ENCODE assay signal across 31 cellular contexts in genomic region chr5:73663161-73663859, GRCh38. TPM values are rescaled to one million over a fixed set of nuclear protein-coding genes. Genes with fewer than 3 reads are reported as not detected.
A peak's percentile ranks its signal among the peaks of the same experiment; 100 is the strongest.
DNase-seq lines count a peak whose midpoint lies in the region; ATAC-seq and TF ChIP-seq lines count a peak whose summit lies in the region.
"Had no signal": no experiment of that assay in that cellular context is flagged by ENCODE, and none has a peak within 500 bp of the region (broad histone marks: within the 10 kb centered on the region; RNA-seq: fewer than 3 reads in every experiment).

No MANE protein-coding gene starts in this region.

- H3K4me1 ChIP-seq in body of pancreas, result peaks cover 52% of the 10 kb centered on the region
- H3K4me1 ChIP-seq in liver (ENCODE audit: control insufficient read depth in 4 of 4, insufficient read depth in 4 of 4, low read length in 3 of 4), result peaks cover 2 to 33% (median 22%) of the 10 kb centered on the region in 4 donors
- H3K4me1 ChIP-seq: left ventricle myocardium inferior had no signal

- ATAC-seq in HG02870 (IDR thresholded peaks at IDR 0.05; ENCODE audit: unreplicated experiment) (peak; percentile 3), body of pancreas (peak; percentile 33)
- ATAC-seq in natural killer cell treated with Interleukin-12 subunit alpha and Interleukin-12 subunit beta and Interleukin-15 and Interleukin-18, amount 100 ng/mL, for 72 hours, result no peak
- ATAC-seq: effector memory CD8-positive, alpha-beta T cell; GM23338; naive thymus-derived CD8-positive, alpha-beta T cell; stimulated activated naive CD8-positive, alpha-beta T cell treated with anti-CD3 and anti-CD28 coated beads, Interleukin-15, amount 100 ng/mL, for 72 hours had no signal

- peak overlapping the region in 3 of 4 donors; percentile 19 to 64 (median 47) for H3K27ac ChIP-seq in body of pancreas
- peak overlapping the region; percentile 61 to 72 for H3K27ac ChIP-seq in liver (ENCODE audit: low read depth in 1 of 2, low read length in 2 of 2)
- H3K27ac ChIP-seq in substantia nigra (ENCODE audit: low read depth, low read length, poor library complexity, severe bottlenecking), result no peak overlapping the region
- H3K27ac ChIP-seq: left ventricle myocardium inferior, transverse colon had no signal

- DNase-seq in body of pancreas, result no peak
- DNase-seq in type B pancreatic cell (ENCODE audit: extremely low spot score, unreplicated experiment), result no peak
- DNase-seq in Ammon's horn (ENCODE audit: low spot score), result no peak
- no peak for DNase-seq in substantia nigra (lab: John Stamatoyannopoulos, UW)
- DNase-seq in natural killer cell treated with Interleukin-12 subunit alpha and Interleukin-12 subunit beta and Interleukin-15 and Interleukin-18, amount 100 ng/mL, for 72 hours (ENCODE audit: low spot score), result no peak
- DNase-seq: activated CD4-positive, alpha-beta memory T cell treated with anti-CD3 and anti-CD28 coated beads for 36 hours; activated CD4-positive, CD25-positive, alpha-beta regulatory T cell treated with anti-CD3 and anti-CD28 coated beads, Interleukin-2, amount 50 U/mL, for 72 hours; activated CD8-positive, alpha-beta memory T cell treated with anti-CD3 and anti-CD28 coated beads, Interleukin-2, amount 50 U/mL, for 48 hours; activated naive CD4-positive, alpha-beta T cell treated with anti-CD3 and anti-CD28 coated beads, Interleukin-2, amount 10 ng/mL, durations not matched to agents 7 days and 5 days; amniotic stem cell; DND-41; effector memory CD8-positive, alpha-beta T cell; HFFc6; left ventricle myocardium inferior; naive thymus-derived CD8-positive, alpha-beta T cell; NCI-H1092; NCI-H187; NCI-H2227 treated with DMSO at 0.1 percent for 48 hours; NCI-H526 treated with DMSO at 0.1 percent for 48 hours; RPMI8226; small intestine; stimulated activated CD4-positive, alpha-beta T cell treated with anti-CD3 and anti-CD28 coated beads, Interleukin-1b, Interleukin-23, amount 100 ng/mL, for 48 hours; stimulated activated CD8-positive, alpha-beta memory T cell treated with anti-CD3 and anti-CD28 coated beads, Interleukin-4, amount 100 ng/mL, for 48 hours; stimulated activated naive CD8-positive, alpha-beta T cell treated with anti-CD3 and anti-CD28 coated beads, Interleukin-15, amount 100 ng/mL, for 72 hours; T-helper 1 cell; transverse colon had no signal

- intact Hi-C loops in body of pancreas (cut with DNase I), result no loop called here

- no peaks in the 10 kb centered on the region for H3K9me3 Mint-ChIP-seq in type B pancreatic cell
- no peaks in the 10 kb centered on the region for H3K9me3 Mint-ChIP-seq in natural killer cell treated with Interleukin-12 subunit alpha and Interleukin-12 subunit beta and Interleukin-15 and Interleukin-18, amount 100 ng/mL, for 72 hours
- H3K9me3 Mint-ChIP-seq: activated CD4-positive, alpha-beta memory T cell treated with anti-CD3 and anti-CD28 coated beads for 36 hours; activated naive CD4-positive, alpha-beta T cell treated with anti-CD3 and anti-CD28 coated beads, Interleukin-2, amount 10 ng/mL, durations not matched to agents 7 days and 5 days; effector memory CD8-positive, alpha-beta T cell; GM23338; HFFc6; naive thymus-derived CD8-positive, alpha-beta T cell; stimulated activated naive CD8-positive, alpha-beta T cell treated with anti-CD3 and anti-CD28 coated beads, Interleukin-15, amount 100 ng/mL, for 72 hours had no signal

- no peaks in the 10 kb centered on the region for H3K9me3 ChIP-seq in body of pancreas
- no peaks in the 10 kb centered on the region for H3K9me3 ChIP-seq in liver (ENCODE audit: control insufficient read depth in 4 of 4, low read length in 3 of 4)
- H3K9me3 ChIP-seq: left ventricle myocardium inferior, transverse colon had no signal

- no peaks in the 10 kb centered on the region for H3K36me3 ChIP-seq in body of pancreas (replicated peaks in 1 of 2; ENCODE audit: insufficient read depth in 1 of 2, low read depth in 2 of 2)
- no peaks in the 10 kb centered on the region for H3K36me3 ChIP-seq in liver (ENCODE audit: control insufficient read depth in 4 of 4, insufficient read depth in 3 of 4, low read depth in 1 of 4, low read length in 3 of 4)
- H3K36me3 ChIP-seq: left ventricle myocardium inferior, transverse colon had no signal

- H3K4me3 ChIP-seq in body of pancreas (no peak overlapping the region), liver (ENCODE audit: low read depth in 1 of 3, low read length in 3 of 3) (no peak overlapping the region)
- H3K4me3 ChIP-seq: GM23338, left ventricle myocardium inferior, transverse colon had no signal

- no peak overlapping the region for H3K9ac ChIP-seq in liver (ENCODE audit: low read depth in 1 of 2, low read length in 2 of 2)

- no peak overlapping the region for H3K4me3 Mint-ChIP-seq in type B pancreatic cell
- no peak overlapping the region for H3K4me3 Mint-ChIP-seq in natural killer cell treated with Interleukin-12 subunit alpha and Interleukin-12 subunit beta and Interleukin-15 and Interleukin-18, amount 100 ng/mL, for 72 hours
- H3K4me3 Mint-ChIP-seq: activated CD4-positive, alpha-beta memory T cell treated with anti-CD3 and anti-CD28 coated beads for 36 hours; activated naive CD4-positive, alpha-beta T cell treated with anti-CD3 and anti-CD28 coated beads, Interleukin-2, amount 10 ng/mL, durations not matched to agents 7 days and 5 days; CD14-positive monocyte; effector memory CD8-positive, alpha-beta T cell; GM23338; HFFc6; mesothelial cell of epicardium; naive thymus-derived CD8-positive, alpha-beta T cell; stimulated activated naive CD8-positive, alpha-beta T cell treated with anti-CD3 and anti-CD28 coated beads, Interleukin-15, amount 100 ng/mL, for 72 hours had no signal

- H3K36me3 Mint-ChIP-seq in type B pancreatic cell, result peaks cover 6% of the 10 kb centered on the region
- H3K36me3 Mint-ChIP-seq in natural killer cell treated with Interleukin-12 subunit alpha and Interleukin-12 subunit beta and Interleukin-15 and Interleukin-18, amount 100 ng/mL, for 72 hours, result no peaks in the 10 kb centered on the region
- H3K36me3 Mint-ChIP-seq: activated CD4-positive, alpha-beta memory T cell treated with anti-CD3 and anti-CD28 coated beads for 36 hours; activated naive CD4-positive, alpha-beta T cell treated with anti-CD3 and anti-CD28 coated beads, Interleukin-2, amount 10 ng/mL, durations not matched to agents 7 days and 5 days; mesothelial cell of epicardium; naive thymus-derived CD8-positive, alpha-beta T cell had no signal

- no peaks in the 10 kb centered on the region for H3K27me3 Mint-ChIP-seq in type B pancreatic cell
- H3K27me3 Mint-ChIP-seq in natural killer cell treated with Interleukin-12 subunit alpha and Interleukin-12 subunit beta and Interleukin-15 and Interleukin-18, amount 100 ng/mL, for 72 hours, result peaks cover 21 to 23% of the 10 kb centered on the region in 2 donors

- H3K27ac Mint-ChIP-seq in type B pancreatic cell, result peak overlapping the region; percentile 22
- no peak overlapping the region for H3K27ac Mint-ChIP-seq in natural killer cell treated with Interleukin-12 subunit alpha and Interleukin-12 subunit beta and Interleukin-15 and Interleukin-18, amount 100 ng/mL, for 72 hours
- H3K27ac Mint-ChIP-seq: activated CD4-positive, alpha-beta memory T cell treated with anti-CD3 and anti-CD28 coated beads for 36 hours; activated naive CD4-positive, alpha-beta T cell treated with anti-CD3 and anti-CD28 coated beads, Interleukin-2, amount 10 ng/mL, durations not matched to agents 7 days and 5 days; CD14-positive monocyte; effector memory CD8-positive, alpha-beta T cell; GM23338; HFFc6; mesothelial cell of epicardium; naive thymus-derived CD8-positive, alpha-beta T cell; stimulated activated naive CD8-positive, alpha-beta T cell treated with anti-CD3 and anti-CD28 coated beads, Interleukin-15, amount 100 ng/mL, for 72 hours had no signal

- 45 to 47% methylated on average over 5 to 7 of the region's 7 CpGs for WGBS in body of pancreas, 2 donors
- WGBS in liver, result 58% methylated on average over 7 of the region's 7 CpGs

- H3K27me3 ChIP-seq in body of pancreas (no peaks in the 10 kb centered on the region), liver (ENCODE audit: control insufficient read depth in 4 of 4, insufficient read depth in 4 of 4, low read length in 3 of 4) (no peaks in the 10 kb centered on the region)
- H3K27me3 ChIP-seq: transverse colon had no signal

- TF ChIP-seq POLR2A in body of pancreas (IDR thresholded peaks at IDR 0.05), result no peak

- peaks cover 9% of the 10 kb centered on the region for H3K4me1 Mint-ChIP-seq in type B pancreatic cell (ENCODE audit: unreplicated experiment)
- H3K4me1 Mint-ChIP-seq in natural killer cell treated with Interleukin-12 subunit alpha and Interleukin-12 subunit beta and Interleukin-15 and Interleukin-18, amount 100 ng/mL, for 72 hours (ENCODE audit: low read depth in 2 of 2), result peaks cover 24 to 25% of the 10 kb centered on the region in 2 donors
- H3K4me1 Mint-ChIP-seq: activated naive CD4-positive, alpha-beta T cell treated with anti-CD3 and anti-CD28 coated beads, Interleukin-2, amount 10 ng/mL, durations not matched to agents 7 days and 5 days had no signal

- TF ChIP-seq RAD21 in liver (IDR thresholded peaks at IDR 0.05), result peak in 1 of 2 donors; percentile 18

- TF ChIP-seq CTCF in body of pancreas (IDR thresholded peaks at IDR 0.05) (no peak), liver (IDR thresholded peaks at IDR 0.05; ENCODE audit: low read depth, low read length, missing input control) (no peak), type B pancreatic cell (conservative IDR thresholded peaks at IDR 0.05) (no peak)

TF ChIP-seq in liver, 16 proteins besides CTCF, POLR2A, EP300 and RAD21 (continues in another document):
- TF ChIP-seq EGR1 (IDR thresholded peaks at IDR 0.05; ENCODE audit: low read depth in 2 of 2) (no peak), HNF4A (conservative IDR thresholded peaks at IDR 0.05) (peak; percentile 54 to 76), GABPA (IDR thresholded peaks at IDR 0.05 in 1 of 2, conservative IDR thresholded peaks at IDR 0.05 in 1 of 2) (no peak)

RNA-seq across cellular contexts. Expression of gene ARHGEF28, which starts 37.3 kb away (rescaled TPM):
- total RNA-seq in body of pancreas (10 to 100 TPM; 63.0 to 67.2 TPM), liver (10 to 100 TPM in 1 of 2 donors, 1 to 10 TPM in 1; 2.5 to 13.9 TPM), type B pancreatic cell (ENCODE audit: low replicate concordance) (24.9 and 44.1 TPM in 2 replicates)
- 1 to 10 TPM; 1.6 to 4.8 TPM for polyA plus RNA-seq in liver
- under 1 TPM; 0.17 to 0.53 TPM for total RNA-seq in natural killer cell treated with Interleukin-12 subunit alpha and Interleukin-12 subunit beta and Interleukin-15 and Interleukin-18, amount 100 ng/mL, for 72 hours
- polyA plus RNA-seq: CD14-positive monocyte; naive thymus-derived CD8-positive, alpha-beta T cell had no signal

Comparison
In these comparisons a context has a peak if more than half of its experiments do, and no peak if none do; other contexts are left out.
1. ATAC-seq: peak in HG02870 (single experiment) and body of pancreas (single experiment); none in natural killer cell treated with Interleukin-12 subunit alpha and Interleukin-12 subunit beta and Interleukin-15 and Interleukin-18, amount 100 ng/mL, for 72 hours (0 of 2).